In genomic region chr15:40345867-40346578, GRCh38 we compare ENCODE assay signal across 33 cellular contexts. TPM values are rescaled to one million over a fixed set of nuclear protein-coding genes. Genes with fewer than 3 reads are reported as not detected.
DNase-seq lines count a peak whose midpoint lies in the region; ATAC-seq, FAIRE-seq and TF ChIP-seq lines count a peak whose summit lies in the region.
"Had no signal": no experiment of that assay in that cellular context is flagged by ENCODE, and none has a peak within 500 bp of the region (broad histone marks: within the 10 kb centered on the region; RNA-seq: fewer than 3 reads in every experiment).

No MANE protein-coding gene starts in this region.

- no peak overlapping the region for H2BK120ac ChIP-seq in H1 (replicated peaks; ENCODE audit: low read depth, low read length)

- H4K91ac ChIP-seq in H1 (replicated peaks; ENCODE audit: insufficient read length, low read length) = no peak overlapping the region

- peaks cover 11% of the 10 kb centered on the region for H3F3A ChIP-seq in PC-3 (ENCODE audit: low read length, unreplicated experiment)

- no peak for TF ChIP-seq RAD21 in H1 (IDR thresholded peaks at IDR 0.05 in 1 of 2, conservative IDR thresholded peaks at IDR 0.05 in 1 of 2; ENCODE audit: low read depth in 2 of 2, low read length in 2 of 2)

- BruUV-seq in PC-3 (replicated peaks; lab: Mats Ljungman, UMichigan) (no TSS peak), mammary epithelial cell (replicated peaks; lab: Mats Ljungman, UMichigan) (no TSS peak)

- H3K4me3 ChIP-seq in PC-3 (ENCODE audit: low read length) = no peak overlapping the region
- H3K4me3 ChIP-seq in H1 (ENCODE audit: extremely low read depth in 1 of 4, insufficient read depth in 2 of 4, low read depth in 3 of 4, low read length in 4 of 4) = no peak overlapping the region
- peak overlapping the region; percentile 37 to 56 for H3K4me3 ChIP-seq in mucosa of rectum (ENCODE audit: low read length in 2 of 2)
- H3K4me3 ChIP-seq in upper lobe of right lung = no peak overlapping the region
- no peak overlapping the region for H3K4me3 ChIP-seq in mammary epithelial cell (replicated peaks in 1 of 3; ENCODE audit: insufficient read depth in 1 of 3, low read depth in 2 of 3, low read length in 3 of 3)
- H3K4me3 ChIP-seq: ascending aorta, coronary artery, pancreas, smooth muscle cell, testis had no signal

- no peak overlapping the region for H2BK15ac ChIP-seq in H1 (ENCODE audit: low read length)

- H3K36me3 ChIP-seq in PC-3 (ENCODE audit: low read depth, low read length) (no peaks in the 10 kb centered on the region), H1 (ENCODE audit: control insufficient read depth in 2 of 4, insufficient read depth in 4 of 4, low read length in 3 of 4) (no peaks in the 10 kb centered on the region), mucosa of rectum (ENCODE audit: control insufficient read depth in 2 of 2, insufficient read depth in 2 of 2, low read length in 2 of 2) (no peaks in the 10 kb centered on the region), upper lobe of right lung (no peaks in the 10 kb centered on the region), mammary epithelial cell (ENCODE audit: insufficient read depth, low read length) (no peaks in the 10 kb centered on the region)
- H3K36me3 ChIP-seq: ascending aorta, pancreas, WERI-Rb-1 had no signal

- TF ChIP-seq CTCF in PC-3 (conservative IDR thresholded peaks at IDR 0.05; ENCODE audit: low read depth, low read length) = no peak
- no peak for TF ChIP-seq CTCF in H1 (IDR thresholded peaks at IDR 0.05; ENCODE audit: control extremely low read depth in 1 of 3, insufficient read depth in 1 of 3, low read depth in 1 of 3, low read length in 3 of 3)
- TF ChIP-seq CTCF in upper lobe of right lung (IDR thresholded peaks at IDR 0.05) = no peak
- no peak for TF ChIP-seq CTCF in mammary epithelial cell (conservative IDR thresholded peaks at IDR 0.05 in 1 of 2, IDR thresholded peaks at IDR 0.05 in 1 of 2; ENCODE audit: extremely low read depth in 1 of 2, insufficient read depth in 1 of 2, low read depth in 1 of 2, low read length in 2 of 2)

- H3K4me2 ChIP-seq in PC-3 (ENCODE audit: low read length) = no peak overlapping the region
- H3K4me2 ChIP-seq in H1 (ENCODE audit: insufficient read depth in 1 of 2, low read depth in 2 of 2, low read length in 2 of 2) = no peak overlapping the region
- no peak overlapping the region for H3K4me2 ChIP-seq in mammary epithelial cell (ENCODE audit: insufficient read depth, low read depth, low read length)
- H3K4me2 ChIP-seq: smooth muscle cell had no signal

- H3K23me2 ChIP-seq in H1 (ENCODE audit: low read depth, low read length) = peaks cover 2% of the 10 kb centered on the region; the same call in 1 of the 2 replicates

- H2BK20ac ChIP-seq in H1 (ENCODE audit: low read length) = no peak overlapping the region

- H3K79me2 ChIP-seq in PC-3 (ENCODE audit: low read length) = peaks cover 8% of the 10 kb centered on the region
- no peaks in the 10 kb centered on the region for H3K79me2 ChIP-seq in H1 (ENCODE audit: control insufficient read depth in 1 of 2, insufficient read depth in 2 of 2, low read length in 2 of 2)
- H3K79me2 ChIP-seq in mammary epithelial cell (ENCODE audit: insufficient read depth, low read length) = peaks cover 4% of the 10 kb centered on the region

- 89% methylated on average over 6 of the region's 6 CpGs; no CpG with 5 or more reads in 1 of the 2 experiments for WGBS in H1 (ENCODE audit: extremely low coverage in 1 of 2, insufficient coverage in 1 of 2, insufficient read length in 1 of 2, insufficient replicate concordance in 2 of 2, low coverage in 1 of 2, low lambda C conversion rate in 2 of 2, missing lambda C conversion rate in 1 of 2), 2 experiments
- 66% methylated on average over 5 of the region's 6 CpGs for WGBS in mammary epithelial cell (ENCODE audit: low coverage, missing lambda C conversion rate)

- H3K23ac ChIP-seq in H1 (ENCODE audit: insufficient read length) = no peak overlapping the region

- CTCF ChIA-PET in PC-3 (lab: Charles Lee) = no interaction called here
- CTCF ChIA-PET in H1 (lab: Charles Lee; ENCODE audit: partially characterized antibody) = interaction anchor here (0.7 to 27.4 kb wide), 11 partner anchors 6 to 232 kb away, joined by 3 to 584 read pairs (median 184); partner anchors contain the start of genes ANKRD63, CCDC9B, DISP2 and INAFM2
- CTCF ChIA-PET in mammary epithelial cell (lab: Charles Lee; ENCODE audit: low non-redundant PET) = no interaction called here

- H3K9me3 ChIP-seq in PC-3 (ENCODE audit: low read length) (no peaks in the 10 kb centered on the region), H1 (ENCODE audit: insufficient read depth in 2 of 2, low read depth in 1 of 2, low read length in 1 of 2) (no peaks in the 10 kb centered on the region), mucosa of rectum (ENCODE audit: control insufficient read depth in 2 of 2, low read length in 2 of 2) (no peaks in the 10 kb centered on the region), upper lobe of right lung (no peaks in the 10 kb centered on the region), mammary epithelial cell (replicated peaks; ENCODE audit: insufficient read depth, low read length) (no peaks in the 10 kb centered on the region)
- H3K9me3 ChIP-seq: ascending aorta, pancreas, testis had no signal

- intact Hi-C loops in PC-3 (cut with micrococcal nuclease) (loop anchor here (10.0 kb wide), 1 partner anchor 159 kb away; no protein-coding TSS in a partner anchor), upper lobe of right lung (cut with DNase I) (no loop called here), mammary epithelial cell (cut with micrococcal nuclease) (loop anchor here (10.0 kb wide), 1 partner anchor 159 kb away; no protein-coding TSS in a partner anchor)

- TF ChIP-seq EP300 in H1 (IDR thresholded peaks at IDR 0.05; ENCODE audit: borderline replicate concordance in 1 of 2, low read depth in 2 of 2, low read length in 2 of 2) = no peak

- no peak for TF ChIP-seq POLR2A in H1 (IDR thresholded peaks at IDR 0.05; ENCODE audit: control extremely low read depth in 1 of 2, low read depth in 2 of 2, low read length in 2 of 2)

- H3K9ac ChIP-seq in PC-3 (ENCODE audit: low read length) (no peak overlapping the region), H1 (replicated peaks in 1 of 4; ENCODE audit: extremely low read depth in 1 of 4, low read depth in 3 of 4, low read length in 3 of 4) (no peak overlapping the region), mucosa of rectum (ENCODE audit: low read depth in 1 of 2, low read length in 2 of 2) (peak overlapping the region; percentile 74 to 96), mammary epithelial cell (ENCODE audit: insufficient read depth, low read length) (no peak overlapping the region)

- H2AFZ ChIP-seq in PC-3 (ENCODE audit: low read length) = no peak overlapping the region
- no peak overlapping the region for H2AFZ ChIP-seq in H1 (ENCODE audit: low read length)
- H2AFZ ChIP-seq in mammary epithelial cell (ENCODE audit: low read depth, low read length) = no peak overlapping the region

- dilution Hi-C loops in mammary epithelial cell (cut with HindIII; ENCODE audit: low sequenced_read_pairs) = no loop called here

- no peak overlapping the region for H3K18ac ChIP-seq in H1 (ENCODE audit: extremely low read depth, low read length)

- ATAC-seq in PC-3 (no peak), upper lobe of right lung (no peak), GM19467 (IDR thresholded peaks at IDR 0.05; ENCODE audit: unreplicated experiment) (no peak)
- ATAC-seq: stimulated activated naive CD8-positive, alpha-beta T cell treated with anti-CD3 and anti-CD28 coated beads, Interleukin-15, Interleukin-2, amounts not matched to agents 100 U/mL and 50 U/mL, for 24 hours had no signal

- no peak overlapping the region for H2BK5ac ChIP-seq in H1 (ENCODE audit: low read depth, low read length)

- H3K79me1 ChIP-seq in H1 (ENCODE audit: low read depth, low read length) = no peaks in the 10 kb centered on the region

- H2BK12ac ChIP-seq in H1 (ENCODE audit: low read depth, low read length) = 0 out of 2 replicates have a peak overlapping the region, but pooled peaks have one; percentile 39

- H4K8ac ChIP-seq in H1 (ENCODE audit: extremely low read depth, insufficient read depth, low read length) = no peak overlapping the region; the same call in 1 of the 2 replicates

- in situ Hi-C loops in mammary epithelial cell (cut with MboI; ENCODE audit: low sequenced_read_pairs in 2 of 2) = no loop called here

- H3K14ac ChIP-seq in H1 (ENCODE audit: insufficient read length) = no peak overlapping the region

- H4K20me1 ChIP-seq in PC-3 (ENCODE audit: low read length) = no peaks in the 10 kb centered on the region
- H4K20me1 ChIP-seq in H1 (replicated peaks in 1 of 2; ENCODE audit: control insufficient read depth in 1 of 2, insufficient read depth in 2 of 2, low read length in 2 of 2) = no peaks in the 10 kb centered on the region
- no peaks in the 10 kb centered on the region for H4K20me1 ChIP-seq in mammary epithelial cell (ENCODE audit: insufficient read depth, low read length)

- no peaks in the 10 kb centered on the region for H3K27me3 ChIP-seq in PC-3 (ENCODE audit: low read length)
- H3K27me3 ChIP-seq in H1 (replicated peaks in 1 of 4; ENCODE audit: control insufficient read depth in 3 of 4, extremely low read depth in 1 of 4, insufficient read depth in 3 of 4, low read length in 3 of 4) = no peaks in the 10 kb centered on the region
- H3K27me3 ChIP-seq in mucosa of rectum (ENCODE audit: control insufficient read depth in 2 of 2, insufficient read depth in 2 of 2, low read length in 2 of 2) = no peaks in the 10 kb centered on the region
- no peaks in the 10 kb centered on the region for H3K27me3 ChIP-seq in upper lobe of right lung
- no peaks in the 10 kb centered on the region for H3K27me3 ChIP-seq in mammary epithelial cell (ENCODE audit: insufficient read depth, low read length)
- H3K27me3 ChIP-seq: ascending aorta, pancreas, testis had no signal

- no peaks in the 10 kb centered on the region for H3K9me2 ChIP-seq in PC-3 (replicated peaks; ENCODE audit: low read length)

- H3K56ac ChIP-seq in H1 (replicated peaks; ENCODE audit: insufficient read length, low read depth, low read length) = no peak overlapping the region

- no peak overlapping the region for H2AK5ac ChIP-seq in H1 (ENCODE audit: low read depth, low read length)

- H3K4ac ChIP-seq in H1 (replicated peaks; ENCODE audit: insufficient read length, low read depth, low read length) = no peak overlapping the region

- no peak overlapping the region for H4K5ac ChIP-seq in H1 (ENCODE audit: insufficient read length, low read depth, low read length)

- H3K27ac ChIP-seq in PC-3 (ENCODE audit: low read length) (peak overlapping the region; percentile 21; the same call in 1 of the 2 replicates), H1 (ENCODE audit: low read depth, low read length) (no peak overlapping the region), mucosa of rectum (ENCODE audit: low read depth in 2 of 2, low read length in 2 of 2) (peak overlapping the region; percentile 100), upper lobe of right lung (no peak overlapping the region), mammary epithelial cell (ENCODE audit: insufficient read depth, low read depth, low read length) (no peak overlapping the region)
- H3K27ac ChIP-seq: ascending aorta, coronary artery, HL-60, pancreas, testis, WERI-Rb-1 had no signal

- no peak for DNase-seq in PC-3
- DNase-seq in H1 (ENCODE audit: low read depth in 1 of 2, low spot score in 2 of 2) = no peak
- peak; percentile 44 for DNase-seq in upper lobe of right lung
- no peak for DNase-seq in activated gamma-delta T cell (lab: John Stamatoyannopoulos, UW)
- DNase-seq in mammary epithelial cell = no peak
- DNase-seq: activated CD4-positive, alpha-beta T cell treated with anti-CD3 and anti-CD28 coated beads for 48 hours; activated gamma-delta T cell treated with Interleukin-2 at 50 U/mL for 16 hours; activated T-cell treated with anti-CD3 and anti-CD28 coated beads, Interleukin-2, amount 50 U/mL, for 24 hours; effector memory CD4-positive, alpha-beta T cell; foreskin fibroblast; H9; NCI-H1417 treated with DMSO at 0.1 percent for 48 hours; NCI-H2081 treated with DMSO at 0.1 percent for 48 hours; NCI-H2227 treated with DMSO at 0.1 percent for 48 hours; pancreas; stimulated activated naive CD8-positive, alpha-beta T cell treated with anti-CD3 and anti-CD28 coated beads, Interleukin-15, Interleukin-2, amounts not matched to agents 100 U/mL and 50 U/mL, for 24 hours; testis; WERI-Rb-1 had no signal

- POLR2A ChIA-PET in PC-3 (lab: Charles Lee; ENCODE audit: unreplicated experiment) (interaction anchor here (0.6 kb wide), 1 partner anchor 51 kb away, joined by 3 read pairs; no protein-coding TSS in a partner anchor), H1 (lab: Charles Lee; ENCODE audit: partially characterized antibody) (interaction anchor here (0.6 to 1.0 kb wide), 2 partner anchors 22 to 167 kb away, joined by 3 read pairs; no protein-coding TSS in a partner anchor)

- no peak for FAIRE-seq in H1 (lab: Jason Lieb, UNC)
- FAIRE-seq: GM12892, pancreas, RCC 7860 had no signal

- H3K4me1 ChIP-seq in PC-3 (ENCODE audit: insufficient read depth, low read length) (peaks cover 71% of the 10 kb centered on the region), H1 (replicated peaks in 1 of 4; ENCODE audit: control insufficient read depth in 3 of 4, insufficient read depth in 4 of 4, low read length in 3 of 4) (peaks cover 0 to 7% (median under 1%) of the 10 kb centered on the region in 4 experiments; a peak in 4 of 7 replicates), mucosa of rectum (ENCODE audit: control insufficient read depth in 2 of 2, insufficient read depth in 2 of 2, low read length in 2 of 2) (peaks cover 78 to 86% of the 10 kb centered on the region in 2 donors), upper lobe of right lung (peaks cover 27% of the 10 kb centered on the region), mammary epithelial cell (ENCODE audit: insufficient read depth, low read length) (peaks cover 46% of the 10 kb centered on the region)

RNA-seq across cellular contexts. Expression of gene PHGR1, which starts 4.8 kb away (rescaled TPM):
- total RNA-seq in PC-3 (2014; rRNA removed) (not detected in 2 replicates), upper lobe of right lung (not detected), mammary epithelial cell (not detected)
- not detected in 2 replicates for total RNA-seq in H1 (2021; fragmentation: NEBNext Ultra II Directional; extraction: Animal tissue kit (Norgen Biotek cat#: 25700))
- polyA plus RNA-seq in H1 (2011; rRNA removed) (not detected in 2 replicates), mammary epithelial cell (not detected)
- polyA plus RNA-seq in H1 (2011; cell fraction: cytosol; rRNA removed) = not detected
- not detected for polyA plus RNA-seq in H1 (2011; cell fraction: nucleus; rRNA removed)
- not detected in 4 replicates for polyA plus RNA-seq in H1 (2012, experiment 1 of 2)
- polyA plus RNA-seq in H1 (2012, experiment 2 of 2) = not detected
- not detected for polyA plus RNA-seq in H1 (2013, experiment 1 of 2)
- not detected for polyA plus RNA-seq in H1 (2013, experiment 2 of 2)
- not detected in 2 replicates for polyA minus RNA-seq in H1 (2011; rRNA and poly(A)+ RNA removed)
- polyA minus RNA-seq in H1 (2011; cell fraction: cytosol; rRNA and poly(A)+ RNA removed) = not detected
- polyA minus RNA-seq in H1 (2011; cell fraction: nucleus; rRNA and poly(A)+ RNA removed) = not detected
- not detected for polyA minus RNA-seq in mammary epithelial cell
- total RNA-seq: activated CD8-positive, alpha-beta memory T cell treated with anti-CD3 and anti-CD28 coated beads for 36 hours; ascending aorta; cardiac septum; epithelial cell of proximal tubule; G401; H9; kidney epithelial cell; renal cortical epithelial cell; smooth muscle cell; testis had no signal
- polyA plus RNA-seq: neural cell, smooth muscle cell had no signal

RNA-seq across cellular contexts. Expression of gene CCDC9B, which starts 5.3 kb away (rescaled TPM):
- 56.1 and 101 TPM in 2 replicates for total RNA-seq in PC-3 (2014; rRNA removed)
- total RNA-seq in H1 (2021; fragmentation: NEBNext Ultra II Directional; extraction: Animal tissue kit (Norgen Biotek cat#: 25700)) = 0.33 and 0.78 TPM in 2 replicates
- 0.45 and 0.63 TPM in 2 replicates for polyA plus RNA-seq in H1 (2011; rRNA removed)
- 0.10 TPM for polyA plus RNA-seq in H1 (2011; cell fraction: cytosol; rRNA removed)
- polyA plus RNA-seq in H1 (2011; cell fraction: nucleus; rRNA removed) = 0.73 TPM
- polyA plus RNA-seq in H1 (2012, experiment 1 of 2) = 0.62 to 1.1 TPM (median 0.85 TPM) in 4 replicates
- 0.25 TPM for polyA plus RNA-seq in H1 (2012, experiment 2 of 2)
- 0.71 TPM for polyA plus RNA-seq in H1 (2013, experiment 1 of 2)
- 0.50 TPM for polyA plus RNA-seq in H1 (2013, experiment 2 of 2)
- polyA minus RNA-seq in H1 (2011; rRNA and poly(A)+ RNA removed) = 0.22 and 0.50 TPM in 2 replicates
- 0.66 TPM for polyA minus RNA-seq in H1 (2011; cell fraction: cytosol; rRNA and poly(A)+ RNA removed)
- 1.8 TPM for polyA minus RNA-seq in H1 (2011; cell fraction: nucleus; rRNA and poly(A)+ RNA removed)
- total RNA-seq in upper lobe of right lung = 72.5 TPM
- total RNA-seq in mammary epithelial cell = 100 to 1,000 TPM in 1 of 2 donors, 10 to 100 TPM in 1; 67.3 to 164 TPM
- 7.4 TPM for polyA plus RNA-seq in mammary epithelial cell
- 99.0 TPM for polyA minus RNA-seq in mammary epithelial cell
- polyA plus RNA-seq: neural cell had no signal

RNA-seq across cellular contexts. Expression of gene DISP2, which starts 12.0 kb away (rescaled TPM):
- total RNA-seq in PC-3 (2014; rRNA removed) (0.87 and 2.7 TPM in 2 replicates), upper lobe of right lung (6.5 TPM), mammary epithelial cell (1 to 10 TPM in 1 of 2 donors, under 1 TPM in 1; under 0.01 to 1.6 TPM)
- total RNA-seq in H1 (2021; fragmentation: NEBNext Ultra II Directional; extraction: Animal tissue kit (Norgen Biotek cat#: 25700)) = 1.2 and 3.4 TPM in 2 replicates
- polyA plus RNA-seq in H1 (2011; rRNA removed) (0.45 and 0.72 TPM in 2 replicates), mammary epithelial cell (0.54 TPM)
- 0.36 TPM for polyA plus RNA-seq in H1 (2011; cell fraction: cytosol; rRNA removed)
- polyA plus RNA-seq in H1 (2011; cell fraction: nucleus; rRNA removed) = 1.1 TPM
- polyA plus RNA-seq in H1 (2012, experiment 1 of 2) = 1.3 to 2.7 TPM (median 2.0 TPM) in 4 replicates
- 1.4 TPM for polyA plus RNA-seq in H1 (2012, experiment 2 of 2)
- polyA plus RNA-seq in H1 (2013, experiment 1 of 2) = 4.3 TPM
- polyA plus RNA-seq in H1 (2013, experiment 2 of 2) = 4.1 TPM
- polyA minus RNA-seq in H1 (2011; rRNA and poly(A)+ RNA removed) = 0.56 and 1.6 TPM in 2 replicates
- 0.73 TPM for polyA minus RNA-seq in H1 (2011; cell fraction: cytosol; rRNA and poly(A)+ RNA removed)
- polyA minus RNA-seq in H1 (2011; cell fraction: nucleus; rRNA and poly(A)+ RNA removed) = 2.2 TPM
- polyA minus RNA-seq in mammary epithelial cell = 0.47 TPM

RNA-seq across cellular contexts. Expression of gene INAFM2, which starts 22.5 kb away (rescaled TPM):
- 22.1 and 32.1 TPM in 2 replicates for total RNA-seq in PC-3 (2014; rRNA removed)
- total RNA-seq in H1 (2021; fragmentation: NEBNext Ultra II Directional; extraction: Animal tissue kit (Norgen Biotek cat#: 25700)) = 35.1 and 38.2 TPM in 2 replicates
- 9.6 and 15.3 TPM in 2 replicates for polyA plus RNA-seq in H1 (2011; rRNA removed)
- polyA plus RNA-seq in H1 (2011; cell fraction: cytosol; rRNA removed) = 11.9 TPM
- 9.2 TPM for polyA plus RNA-seq in H1 (2011; cell fraction: nucleus; rRNA removed)
- polyA plus RNA-seq in H1 (2012, experiment 1 of 2) = 16.0 to 31.4 TPM (median 18.6 TPM) in 4 replicates
- polyA plus RNA-seq in H1 (2012, experiment 2 of 2) = 19.4 TPM
- 39.7 TPM for polyA plus RNA-seq in H1 (2013, experiment 1 of 2)
- polyA plus RNA-seq in H1 (2013, experiment 2 of 2) = 42.5 TPM
- 8.6 and 10.5 TPM in 2 replicates for polyA minus RNA-seq in H1 (2011; rRNA and poly(A)+ RNA removed)
- polyA minus RNA-seq in H1 (2011; cell fraction: cytosol; rRNA and poly(A)+ RNA removed) = 10.1 TPM
- 14.0 TPM for polyA minus RNA-seq in H1 (2011; cell fraction: nucleus; rRNA and poly(A)+ RNA removed)
- total RNA-seq in upper lobe of right lung = 39.5 TPM
- total RNA-seq in mammary epithelial cell = 10 to 100 TPM; 25.5 to 28.0 TPM
- polyA plus RNA-seq in mammary epithelial cell = 10.9 TPM
- polyA minus RNA-seq in mammary epithelial cell = 40.5 TPM

RNA-seq across cellular contexts. Expression of gene KNSTRN, which starts 36.5 kb away (rescaled TPM):
- total RNA-seq in PC-3 (2014; rRNA removed) = 115 and 125 TPM in 2 replicates
- total RNA-seq in H1 (2021; fragmentation: NEBNext Ultra II Directional; extraction: Animal tissue kit (Norgen Biotek cat#: 25700)) = 67.4 and 79.4 TPM in 2 replicates
- 18.6 and 25.1 TPM in 2 replicates for polyA plus RNA-seq in H1 (2011; rRNA removed)
- 37.1 TPM for polyA plus RNA-seq in H1 (2011; cell fraction: cytosol; rRNA removed)
- 14.9 TPM for polyA plus RNA-seq in H1 (2011; cell fraction: nucleus; rRNA removed)
- 46.3 to 58.7 TPM (median 54.4 TPM) in 4 replicates for polyA plus RNA-seq in H1 (2012, experiment 1 of 2)
- polyA plus RNA-seq in H1 (2012, experiment 2 of 2) = 13.2 TPM
- polyA plus RNA-seq in H1 (2013, experiment 1 of 2) = 44.8 TPM
- polyA plus RNA-seq in H1 (2013, experiment 2 of 2) = 47.3 TPM
- 56.8 and 70.3 TPM in 2 replicates for polyA minus RNA-seq in H1 (2011; rRNA and poly(A)+ RNA removed)
- polyA minus RNA-seq in H1 (2011; cell fraction: cytosol; rRNA and poly(A)+ RNA removed) = 26.3 TPM
- 27.9 TPM for polyA minus RNA-seq in H1 (2011; cell fraction: nucleus; rRNA and poly(A)+ RNA removed)
- total RNA-seq in upper lobe of right lung = 18.1 TPM
- 10 to 100 TPM; 19.3 to 49.7 TPM for total RNA-seq in mammary epithelial cell
- polyA plus RNA-seq in mammary epithelial cell = 44.5 TPM
- 51.4 TPM for polyA minus RNA-seq in mammary epithelial cell

Comparison
In these comparisons a context has a peak if more than half of its experiments do, and no peak if none do; other contexts are left out.
1. H3K27ac ChIP-seq: peak in PC-3 (single experiment) and mucosa of rectum (2 of 2); none in H1 (single experiment), upper lobe of right lung (single experiment) and mammary epithelial cell (single experiment).
2. H3K4me3 ChIP-seq: peak in mucosa of rectum (2 of 2); none in PC-3 (single experiment), H1 (0 of 4), upper lobe of right lung (single experiment) and mammary epithelial cell (0 of 3).
3. H3K9ac ChIP-seq: peak in mucosa of rectum (2 of 2); none in PC-3 (single experiment), H1 (0 of 4) and mammary epithelial cell (single experiment).
4. RNA of gene CCDC9B, which starts 5.3 kb away (total RNA-seq): 67.3 to 164 TPM in mammary epithelial cell, 72.5 TPM in upper lobe of right lung (single experiment) and 56.1 to 101 TPM in PC-3; 0.33 to 0.78 TPM in H1; every median in the first group is over 10 times any median in the second.